Comparison of ENCODE assay signal across 9 cellular contexts in genomic region chr2:75416420-75417342, GRCh38.
DNase-seq lines count a peak whose midpoint lies in the region; ATAC-seq and TF ChIP-seq lines count a peak whose summit lies in the region.
"Had no signal": no experiment of that assay in that cellular context is flagged by ENCODE, and none has a peak within 500 bp of the region (broad histone marks: within the 10 kb centered on the region; RNA-seq: fewer than 3 reads in every experiment).

No MANE protein-coding gene starts in this region.

- DNase-seq in left lobe of liver (ENCODE audit: low spot score): no peak
- DNase-seq in DMS153 (lab: John Stamatoyannopoulos, UW): no peak
- DNase-seq in dedifferentiated amniotic fluid mesenchymal stem cell (ENCODE audit: extremely low spot score): no peak
- DNase-seq in NCI-H748 treated with DMSO at 0.1 percent for 48 hours (lab: John Stamatoyannopoulos, UW): no peak
- DNase-seq: SJCRH30 had no signal

- no peak for TF ChIP-seq CTCF in GM12875 (IDR thresholded peaks at IDR 0.05; ENCODE audit: borderline replicate concordance, insufficient read depth, low read depth, low read length)

- ATAC-seq in GM21423 (IDR thresholded peaks at IDR 0.05; ENCODE audit: unreplicated experiment): peak; percentile 83
- ATAC-seq in HG03565 (IDR thresholded peaks at IDR 0.05; ENCODE audit: unreplicated experiment): peak; percentile 74
- ATAC-seq in left lobe of liver: peak; percentile 77
- no peak for ATAC-seq in GM21515 (IDR thresholded peaks at IDR 0.05; ENCODE audit: unreplicated experiment)

- peak overlapping the region; percentile 23 for H3K4me3 ChIP-seq in GM12875 (ENCODE audit: low read depth, low read length)
- H3K4me3 ChIP-seq: SJCRH30 had no signal
